Comparison of ENCODE assay signal across 13 cellular contexts in genomic region chr9:130872912-130873503, GRCh38. TPM values are rescaled to one million over a fixed set of nuclear protein-coding genes. Genes with fewer than 3 reads are reported as not detected.
DNase-seq lines count a peak whose midpoint lies in the region; ATAC-seq and TF ChIP-seq lines count a peak whose summit lies in the region.
"Had no signal": no experiment of that assay in that cellular context is flagged by ENCODE, and none has a peak within 500 bp of the region (broad histone marks: within the 10 kb centered on the region; RNA-seq: fewer than 3 reads in every experiment).

No MANE protein-coding gene starts in this region.

- H3K4me3 ChIP-seq in gastroesophageal sphincter (no peak overlapping the region), mucosa of stomach (ENCODE audit: low read length) (no peak overlapping the region), tibial artery (no peak overlapping the region)
- H3K4me3 ChIP-seq: hepatocyte had no signal

- H3K36me3 ChIP-seq in gastroesophageal sphincter (peaks cover 0 to 75% of the 10 kb centered on the region in 2 donors), mucosa of stomach (ENCODE audit: control insufficient read depth, insufficient read depth, low read length) (peaks cover 7% of the 10 kb centered on the region), tibial artery (peaks cover 43 to 77% (median 49%) of the 10 kb centered on the region in 3 donors)

- peak; percentile 76 for ATAC-seq in gastroesophageal sphincter

- H3K36me3 Mint-ChIP-seq in activated T-helper 2 cell treated with anti-CD3 and anti-CD28 coated beads, Interferon-gamma antibody, Interleukin-2, Interleukin-4, amounts not matched to agents 10 μg/mL and 5 μg/mL and 100 μg/mL, durations not matched to agents 14 hours and 24 hours and 36 hours (ENCODE audit: low read depth), result peaks cover 22% of the 10 kb centered on the region

- no peaks in the 10 kb centered on the region for H3K27me3 Mint-ChIP-seq in activated T-helper 2 cell treated with anti-CD3 and anti-CD28 coated beads, Interferon-gamma antibody, Interleukin-2, Interleukin-4, amounts not matched to agents 10 μg/mL and 5 μg/mL and 100 μg/mL, durations not matched to agents 14 hours and 24 hours and 36 hours (ENCODE audit: low read depth)
- H3K27me3 Mint-ChIP-seq: activated naive CD8-positive, alpha-beta T cell treated with anti-CD3 and anti-CD28 coated beads, Interleukin-2, amount 10 ng/mL, durations not matched to agents 7 days and 5 days had no signal

- no peaks in the 10 kb centered on the region for H3K4me1 Mint-ChIP-seq in activated T-helper 2 cell treated with anti-CD3 and anti-CD28 coated beads, Interferon-gamma antibody, Interleukin-2, Interleukin-4, amounts not matched to agents 10 μg/mL and 5 μg/mL and 100 μg/mL, durations not matched to agents 14 hours and 24 hours and 36 hours (ENCODE audit: low read depth)
- H3K4me1 Mint-ChIP-seq: activated naive CD8-positive, alpha-beta T cell treated with anti-CD3 and anti-CD28 coated beads, Interleukin-2, amount 10 ng/mL, durations not matched to agents 7 days and 5 days; CD8-positive, alpha-beta memory T cell had no signal

- WGBS in gastroesophageal sphincter (ENCODE audit: low coverage in 1 of 2), 2 donors, result 29 to 38% methylated on average over 6 of the region's 15 CpGs

- H3K4me1 ChIP-seq in gastroesophageal sphincter (peaks cover 5 to 79% (median 18%) of the 10 kb centered on the region in 3 donors), mucosa of stomach (ENCODE audit: control insufficient read depth, insufficient read depth, low read length) (peaks cover 16% of the 10 kb centered on the region), tibial artery (peaks cover 0 to 69% (median 23%) of the 10 kb centered on the region in 4 donors)

- DNase-seq in tibial artery (peak; percentile 55 to 91), SW480 (ENCODE audit: low spot score) (no peak)
- DNase-seq in activated T-helper 2 cell treated with anti-CD3 and anti-CD28 coated beads, Interferon-gamma antibody, Interleukin-2, Interleukin-4, amounts not matched to agents 10 μg/mL and 5 μg/mL and 100 μg/mL, durations not matched to agents 14 hours and 24 hours and 36 hours (ENCODE audit: low spot score), result no peak
- no peak for DNase-seq in activated CD4-positive, alpha-beta T cell treated with anti-CD3 and anti-CD28 coated beads, Interleukin-2, amount 50 U/mL, for 4 hours
- DNase-seq: activated naive CD8-positive, alpha-beta T cell treated with anti-CD3 and anti-CD28 coated beads, Interleukin-2, amount 10 ng/mL, durations not matched to agents 7 days and 5 days; CD8-positive, alpha-beta memory T cell; mesenchymal stem cell; NCI-H510A treated with DMSO at 0.1 percent for 48 hours had no signal

- intact Hi-C loops in tibial artery (cut with DNase I; ENCODE audit: low total_unique reads), result loop anchor here (10.0 kb wide), 1 partner anchor 162 kb away; no protein-coding TSS in a partner anchor
- intact Hi-C loops in activated T-helper 2 cell treated with anti-CD3 and anti-CD28 coated beads, Interferon-gamma antibody, Interleukin-2, Interleukin-4, amounts not matched to agents 10 μg/mL and 5 μg/mL and 100 μg/mL, durations not matched to agents 14 hours and 24 hours and 36 hours (cut with micrococcal nuclease), result no loop called here

- H3K9ac ChIP-seq in mucosa of stomach (ENCODE audit: low read length), result peak overlapping the region; percentile 40

- TF ChIP-seq CTCF in VCaP (conservative IDR thresholded peaks at IDR 0.05) (no peak), gastroesophageal sphincter (IDR thresholded peaks at IDR 0.05) (no peak), tibial artery (IDR thresholded peaks at IDR 0.05) (no peak)

- H3K27ac ChIP-seq in VCaP, result peak overlapping the region; percentile 95
- H3K27ac ChIP-seq in gastroesophageal sphincter, result peak overlapping the region; percentile 63 to 80 (median 72)
- peak overlapping the region; percentile 63 to 79 for H3K27ac ChIP-seq in tibial artery
- H3K27ac ChIP-seq: hepatocyte had no signal

- H3K27me3 ChIP-seq in gastroesophageal sphincter (no peaks in the 10 kb centered on the region), mucosa of stomach (ENCODE audit: control insufficient read depth, insufficient read depth, low read length) (no peaks in the 10 kb centered on the region), tibial artery (no peaks in the 10 kb centered on the region)
- H3K27me3 ChIP-seq: hepatocyte had no signal

- H3K9me3 Mint-ChIP-seq in activated T-helper 2 cell treated with anti-CD3 and anti-CD28 coated beads, Interferon-gamma antibody, Interleukin-2, Interleukin-4, amounts not matched to agents 10 μg/mL and 5 μg/mL and 100 μg/mL, durations not matched to agents 14 hours and 24 hours and 36 hours, result no peaks in the 10 kb centered on the region
- H3K9me3 Mint-ChIP-seq: activated naive CD8-positive, alpha-beta T cell treated with anti-CD3 and anti-CD28 coated beads, Interleukin-2, amount 10 ng/mL, durations not matched to agents 7 days and 5 days; CD8-positive, alpha-beta memory T cell had no signal

- H3K4me3 Mint-ChIP-seq in activated T-helper 2 cell treated with anti-CD3 and anti-CD28 coated beads, Interferon-gamma antibody, Interleukin-2, Interleukin-4, amounts not matched to agents 10 μg/mL and 5 μg/mL and 100 μg/mL, durations not matched to agents 14 hours and 24 hours and 36 hours (ENCODE audit: low read depth), result no peak overlapping the region
- H3K4me3 Mint-ChIP-seq: activated naive CD8-positive, alpha-beta T cell treated with anti-CD3 and anti-CD28 coated beads, Interleukin-2, amount 10 ng/mL, durations not matched to agents 7 days and 5 days had no signal

- H3K27ac Mint-ChIP-seq in activated T-helper 2 cell treated with anti-CD3 and anti-CD28 coated beads, Interferon-gamma antibody, Interleukin-2, Interleukin-4, amounts not matched to agents 10 μg/mL and 5 μg/mL and 100 μg/mL, durations not matched to agents 14 hours and 24 hours and 36 hours, result no peak overlapping the region
- H3K27ac Mint-ChIP-seq: activated naive CD8-positive, alpha-beta T cell treated with anti-CD3 and anti-CD28 coated beads, Interleukin-2, amount 10 ng/mL, durations not matched to agents 7 days and 5 days had no signal

- no peak for TF ChIP-seq POLR2A in gastroesophageal sphincter (IDR thresholded peaks at IDR 0.05)

- TF ChIP-seq EP300 in gastroesophageal sphincter (IDR thresholded peaks at IDR 0.05), result peak; percentile 57

- H3K9me3 ChIP-seq in gastroesophageal sphincter, result no peaks in the 10 kb centered on the region
- H3K9me3 ChIP-seq in mucosa of stomach (ENCODE audit: control insufficient read depth, low read length), result no peaks in the 10 kb centered on the region
- H3K9me3 ChIP-seq in tibial artery, result no peaks in the 10 kb centered on the region

RNA-seq across cellular contexts. Expression of gene QRFP, which starts 23.6 kb away (rescaled TPM):
- total RNA-seq in gastroesophageal sphincter, result not detected
- not detected in 2 replicates for total RNA-seq in activated T-helper 2 cell treated with anti-CD3 and anti-CD28 coated beads, Interferon-gamma antibody, Interleukin-2, Interleukin-4, amounts not matched to agents 10 μg/mL and 5 μg/mL and 100 μg/mL, durations not matched to agents 14 hours and 24 hours and 36 hours
- total RNA-seq: activated naive CD8-positive, alpha-beta T cell treated with anti-CD3 and anti-CD28 coated beads, Interleukin-2, amount 10 ng/mL, durations not matched to agents 7 days and 5 days; CD8-positive, alpha-beta memory T cell; hepatocyte; renal cortical epithelial cell had no signal

RNA-seq across cellular contexts. Expression of gene ABL1, which starts 38.0 kb away (rescaled TPM):
- total RNA-seq in gastroesophageal sphincter, result 100 to 1,000 TPM in 3 of 4 donors, 10 to 100 TPM in 1; 81.4 to 147 (median 125) TPM
- 35.5 and 36.5 TPM in 2 replicates for total RNA-seq in activated T-helper 2 cell treated with anti-CD3 and anti-CD28 coated beads, Interferon-gamma antibody, Interleukin-2, Interleukin-4, amounts not matched to agents 10 μg/mL and 5 μg/mL and 100 μg/mL, durations not matched to agents 14 hours and 24 hours and 36 hours

Comparison
In these comparisons a context has a peak if more than half of its experiments do, and no peak if none do; other contexts are left out.
1. DNase-seq: peak in tibial artery (2 of 2); none in SW480 (single experiment), activated T-helper 2 cell treated with anti-CD3 and anti-CD28 coated beads, Interferon-gamma antibody, Interleukin-2, Interleukin-4, amounts not matched to agents 10 μg/mL and 5 μg/mL and 100 μg/mL, durations not matched to agents 14 hours and 24 hours and 36 hours (single experiment) and activated CD4-positive, alpha-beta T cell treated with anti-CD3 and anti-CD28 coated beads, Interleukin-2, amount 50 U/mL, for 4 hours (0 of 2).
2. Peak in every context shown above with its lines, with median percentiles within 50 percentile points of each other: H3K27ac ChIP-seq.